10 cellular contexts compared by ENCODE assay signal in the genomic region with DNA sequence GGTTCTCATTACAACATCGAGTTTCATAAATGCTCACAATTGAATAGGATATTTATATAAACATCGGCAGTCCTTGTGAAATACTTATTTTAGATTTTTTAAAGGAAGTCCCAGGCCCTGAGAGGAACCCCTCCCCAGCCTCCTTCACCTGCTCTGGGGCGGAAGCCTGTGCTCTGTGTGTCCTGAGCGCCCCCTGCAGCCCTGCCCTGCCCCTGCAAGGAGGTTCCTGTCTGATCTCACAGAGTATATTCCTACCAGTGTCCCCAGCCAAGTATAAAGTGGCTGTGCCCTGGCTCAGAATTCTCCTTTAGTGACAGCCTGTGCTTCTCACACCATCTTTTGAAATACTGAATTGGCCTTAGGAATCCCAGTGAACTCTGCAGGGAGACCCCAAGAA.
A peak's percentile ranks its signal among the peaks of the same experiment; 100 is the strongest.
DNase-seq lines count a peak whose midpoint lies in the region; ATAC-seq and TF ChIP-seq lines count a peak whose summit lies in the region.
"Had no signal": no experiment of that assay in that cellular context is flagged by ENCODE, and none has a peak within 500 bp of the region (broad histone marks: within the 10 kb centered on the region; RNA-seq: fewer than 3 reads in every experiment).

No MANE protein-coding gene starts in this region.

- H3K4me1 ChIP-seq in Karpas-422 (ENCODE audit: low read length), result no peaks in the 10 kb centered on the region

- no peaks in the 10 kb centered on the region for H3K9me2 ChIP-seq in Karpas-422 (replicated peaks; ENCODE audit: insufficient read depth, low read length)

- DNase-seq in Karpas-422 (peak; percentile 41), D341Med (ENCODE audit: low spot score) (no peak), NOMO-1 treated with DMSO at 0.1 percent for 48 hours (lab: John Stamatoyannopoulos, UW; ENCODE audit: unreplicated experiment) (no peak)
- peak; percentile 70 for DNase-seq in activated CD4-positive, alpha-beta T cell treated with anti-CD3 and anti-CD28 coated beads, Interleukin-2, amount 50 U/mL, for 1 hour
- peak; percentile 49 for DNase-seq in effector CD8-positive, alpha-beta T cell (lab: John Stamatoyannopoulos, UW)
- DNase-seq in stimulated activated CD8-positive, alpha-beta memory T cell treated with anti-CD3 and anti-CD28 coated beads, Interleukin-7, amount 100 ng/mL, for 4 hours (ENCODE audit: low read depth in 2 of 2), result peak; percentile 25 to 43
- DNase-seq: SHP77 treated with DMSO at 0.1 percent for 48 hours had no signal

- H3K79me2 ChIP-seq in Karpas-422 (ENCODE audit: low read length), result no peaks in the 10 kb centered on the region

- no peak overlapping the region for H2AFZ ChIP-seq in Karpas-422 (ENCODE audit: low read length)

- no peak overlapping the region for H3K4me3 ChIP-seq in Karpas-422 (ENCODE audit: low read length)
- H3K4me3 ChIP-seq: lung had no signal

- no peak for TF ChIP-seq POLR2A in GM18505 (IDR thresholded peaks at IDR 0.05; ENCODE audit: borderline replicate concordance, extremely low read depth, insufficient read depth, insufficient read length)

- H3K4me2 ChIP-seq in Karpas-422 (ENCODE audit: low read depth, low read length, poor library complexity, severe bottlenecking), result no peak overlapping the region

- H3K9me3 ChIP-seq in Karpas-422 (ENCODE audit: low read length), result no peaks in the 10 kb centered on the region

- H3K27me3 ChIP-seq in Karpas-422 (ENCODE audit: low read length), result no peaks in the 10 kb centered on the region

- no peaks in the 10 kb centered on the region for H3K36me3 ChIP-seq in Karpas-422 (ENCODE audit: insufficient read depth, low read length)

- H4K20me1 ChIP-seq in Karpas-422 (ENCODE audit: insufficient read depth, low read depth, low read length), result no peaks in the 10 kb centered on the region

- no peak overlapping the region for H3K9ac ChIP-seq in Karpas-422 (ENCODE audit: low read length)

- H3K27ac ChIP-seq in Karpas-422 (ENCODE audit: low read length), result no peak overlapping the region

- ATAC-seq in GM18505 (IDR thresholded peaks at IDR 0.05; ENCODE audit: unreplicated experiment), result no peak
- ATAC-seq in GM21723 (IDR thresholded peaks at IDR 0.05; ENCODE audit: unreplicated experiment), result no peak

Comparison
In these comparisons a context has a peak if more than half of its experiments do, and no peak if none do; other contexts are left out.
1. DNase-seq: peak in Karpas-422 (single experiment), activated CD4-positive, alpha-beta T cell treated with anti-CD3 and anti-CD28 coated beads, Interleukin-2, amount 50 U/mL, for 1 hour (single experiment), effector CD8-positive, alpha-beta T cell (single experiment) and stimulated activated CD8-positive, alpha-beta memory T cell treated with anti-CD3 and anti-CD28 coated beads, Interleukin-7, amount 100 ng/mL, for 4 hours (2 of 2); none in D341Med (single experiment) and NOMO-1 treated with DMSO at 0.1 percent for 48 hours (single experiment).